In genomic region chr9:30670805-30671562, GRCh38 we compare ENCODE assay signal across 23 cellular contexts.
"Had no signal": no experiment of that assay in that cellular context is flagged by ENCODE, and none has a peak within 500 bp of the region (broad histone marks: within the 10 kb centered on the region; RNA-seq: fewer than 3 reads in every experiment).

No MANE protein-coding gene starts in this region.

- H3K27me3 ChIP-seq: ascending aorta, body of pancreas, Peyer's patch had no signal

- H3K36me3 ChIP-seq: ascending aorta, Peyer's patch had no signal

- ATAC-seq: activated CD8-positive, alpha-beta T cell treated with anti-CD3 and anti-CD28 coated beads, Interleukin-2, amount 10 ng/mL, durations not matched to agents 7 days and 5 days; body of pancreas; T-helper 17 cell; WTC11 had no signal

- H3K9me3 ChIP-seq: ascending aorta, body of pancreas, Peyer's patch had no signal

- H3K4me2 ChIP-seq: KMS-11 had no signal

- H3K9ac ChIP-seq: KMS-11 had no signal

- H3K27ac ChIP-seq: ascending aorta, body of pancreas, KMS-11, Peyer's patch had no signal

- H3K4me3 ChIP-seq: ascending aorta, body of pancreas, Peyer's patch had no signal

- H3K4me1 ChIP-seq: ascending aorta, body of pancreas, Peyer's patch had no signal

- DNase-seq: activated CD4-positive, alpha-beta T cell treated with anti-CD3 and anti-CD28 coated beads for 48 hours; activated CD4-positive, alpha-beta T cell treated with anti-CD3 and anti-CD28 coated beads, Interleukin-2, amount 50 U/mL, for 4 hours; activated CD4-positive, CD25-positive, alpha-beta regulatory T cell treated with anti-CD3 and anti-CD28 coated beads, Interleukin-2, amount 50 U/mL, for 72 hours; activated CD8-positive, alpha-beta memory T cell treated with anti-CD3 and anti-CD28 coated beads, Interleukin-2, amount 50 U/mL, for 48 hours; activated CD8-positive, alpha-beta T cell treated with anti-CD3 and anti-CD28 coated beads, Interleukin-2, amount 10 ng/mL, durations not matched to agents 7 days and 5 days; activated effector memory CD4-positive, alpha-beta T cell treated with Interleukin-2 at 50 U/mL for 16 hours; activated naive CD4-positive, alpha-beta T cell; activated T-cell treated with anti-CD3 and anti-CD28 coated beads, Interleukin-2, amount 50 U/mL, for 1 hour; body of pancreas; MV-4-11; NCI-H1105; NCI-H1436; NCI-H187; NCI-H2081; NCI-H510A treated with DMSO at 0.1 percent for 48 hours; NCI-H69; Peyer's patch; SHP77 treated with DMSO at 0.1 percent for 48 hours; T-helper 17 cell; T-helper 9 cell had no signal
